In genomic region chr4:119858176-119858575, GRCh38 we compare ENCODE assay signal across 23 cellular contexts.
"Had no signal": no experiment of that assay in that cellular context is flagged by ENCODE, and none has a peak within 500 bp of the region (broad histone marks: within the 10 kb centered on the region; RNA-seq: fewer than 3 reads in every experiment).

No MANE protein-coding gene starts in this region.

- H3K27me3 ChIP-seq: esophagus muscularis mucosa, heart right ventricle, sigmoid colon, transverse colon had no signal

- H3K36me3 Mint-ChIP-seq: brain; naive thymus-derived CD4-positive, alpha-beta T cell; stimulated activated memory B cell treated with anti-CD40 and anti-IgM and Interleukin-4, amounts not matched to agents 10 μg/mL and 1 μg/mL and 100 μg/mL, for 72 hours had no signal

- H3K36me3 ChIP-seq: esophagus muscularis mucosa, heart right ventricle, lower lobe of right lung, sigmoid colon, transverse colon had no signal

- H3K9me3 Mint-ChIP-seq: activated CD4-positive, alpha-beta memory T cell treated with anti-CD3 and anti-CD28 coated beads, Interleukin-2, amount 10 ng/mL, durations not matched to agents 7 days and 5 days; activated naive CD8-positive, alpha-beta T cell treated with anti-CD3 and anti-CD28 coated beads, Interleukin-2, amount 50 U/mL, for 24 hours; brain; naive thymus-derived CD4-positive, alpha-beta T cell; neural crest cell; stimulated activated memory B cell treated with anti-CD40 and anti-IgM and Interleukin-4, amounts not matched to agents 10 μg/mL and 1 μg/mL and 100 μg/mL, for 72 hours had no signal

- DNase-seq: activated CD4-positive, alpha-beta memory T cell treated with anti-CD3 and anti-CD28 coated beads, Interleukin-2, amount 10 ng/mL, durations not matched to agents 7 days and 5 days; activated CD4-positive, alpha-beta T cell treated with anti-CD3 and anti-CD28 coated beads for 48 hours; activated effector memory CD4-positive, alpha-beta T cell treated with anti-CD3 and anti-CD28 coated beads, Interleukin-2, amount 50 U/mL, for 16 hours; activated naive CD4-positive, alpha-beta T cell treated with anti-CD3 and anti-CD28 coated beads, Interleukin-2, amount 50 U/mL, for 16 hours; activated naive CD8-positive, alpha-beta T cell treated with anti-CD3 and anti-CD28 coated beads, Interleukin-2, amount 50 U/mL, for 24 hours; anterior cingulate cortex; central memory CD4-positive, alpha-beta T cell; effector memory CD4-positive, alpha-beta T cell; heart right ventricle; lower lobe of right lung; naive thymus-derived CD4-positive, alpha-beta T cell; retina; sigmoid colon; stimulated activated CD4-positive, alpha-beta T cell treated with anti-CD3 and anti-CD28 coated beads, Interleukin-15, amount 100 ng/mL, for 24 hours; T-helper 17 cell; transverse colon had no signal

- ATAC-seq: activated naive CD8-positive, alpha-beta T cell treated with anti-CD3 and anti-CD28 coated beads, Interleukin-2, amount 50 U/mL, for 24 hours; heart right ventricle; left lobe of liver; lower lobe of right lung; naive thymus-derived CD4-positive, alpha-beta T cell; stimulated activated memory B cell treated with anti-CD40 and anti-IgM and Interleukin-4, amounts not matched to agents 10 μg/mL and 1 μg/mL and 100 μg/mL, for 72 hours; T-helper 17 cell had no signal

- H3K27ac ChIP-seq: esophagus muscularis mucosa, heart right ventricle, lower lobe of right lung, sigmoid colon, transverse colon had no signal

- H3K27ac Mint-ChIP-seq: activated CD4-positive, alpha-beta memory T cell treated with anti-CD3 and anti-CD28 coated beads, Interleukin-2, amount 10 ng/mL, durations not matched to agents 7 days and 5 days; activated naive CD8-positive, alpha-beta T cell treated with anti-CD3 and anti-CD28 coated beads, Interleukin-2, amount 50 U/mL, for 24 hours; naive thymus-derived CD4-positive, alpha-beta T cell; stimulated activated memory B cell treated with anti-CD40 and anti-IgM and Interleukin-4, amounts not matched to agents 10 μg/mL and 1 μg/mL and 100 μg/mL, for 72 hours; T-helper 17 cell had no signal

- H3K4me3 Mint-ChIP-seq: activated CD4-positive, alpha-beta memory T cell treated with anti-CD3 and anti-CD28 coated beads, Interleukin-2, amount 10 ng/mL, durations not matched to agents 7 days and 5 days; activated naive CD8-positive, alpha-beta T cell treated with anti-CD3 and anti-CD28 coated beads, Interleukin-2, amount 50 U/mL, for 24 hours; brain; naive thymus-derived CD4-positive, alpha-beta T cell; neural crest cell; stimulated activated memory B cell treated with anti-CD40 and anti-IgM and Interleukin-4, amounts not matched to agents 10 μg/mL and 1 μg/mL and 100 μg/mL, for 72 hours; T-helper 17 cell had no signal

- H3K4me2 ChIP-seq: smooth muscle cell had no signal

- H3K4me1 Mint-ChIP-seq: activated CD4-positive, alpha-beta memory T cell treated with anti-CD3 and anti-CD28 coated beads, Interleukin-2, amount 10 ng/mL, durations not matched to agents 7 days and 5 days; activated naive CD8-positive, alpha-beta T cell treated with anti-CD3 and anti-CD28 coated beads, Interleukin-2, amount 50 U/mL, for 24 hours; naive thymus-derived CD4-positive, alpha-beta T cell; neural crest cell; stimulated activated memory B cell treated with anti-CD40 and anti-IgM and Interleukin-4, amounts not matched to agents 10 μg/mL and 1 μg/mL and 100 μg/mL, for 72 hours; T-helper 17 cell had no signal

- H3K9me3 ChIP-seq: esophagus muscularis mucosa, heart right ventricle, lower lobe of right lung, sigmoid colon, transverse colon had no signal

- H3K27me3 Mint-ChIP-seq: activated CD4-positive, alpha-beta memory T cell treated with anti-CD3 and anti-CD28 coated beads, Interleukin-2, amount 10 ng/mL, durations not matched to agents 7 days and 5 days; brain; progenitor cell of endocrine pancreas; stimulated activated memory B cell treated with anti-CD40 and anti-IgM and Interleukin-4, amounts not matched to agents 10 μg/mL and 1 μg/mL and 100 μg/mL, for 72 hours had no signal

- H3K4me1 ChIP-seq: lower lobe of right lung had no signal

- H3K4me3 ChIP-seq: esophagus muscularis mucosa, heart right ventricle, lower lobe of right lung, sigmoid colon, smooth muscle cell, transverse colon had no signal
